Comparison of ENCODE assay signal across 31 cellular contexts in the genomic region with DNA sequence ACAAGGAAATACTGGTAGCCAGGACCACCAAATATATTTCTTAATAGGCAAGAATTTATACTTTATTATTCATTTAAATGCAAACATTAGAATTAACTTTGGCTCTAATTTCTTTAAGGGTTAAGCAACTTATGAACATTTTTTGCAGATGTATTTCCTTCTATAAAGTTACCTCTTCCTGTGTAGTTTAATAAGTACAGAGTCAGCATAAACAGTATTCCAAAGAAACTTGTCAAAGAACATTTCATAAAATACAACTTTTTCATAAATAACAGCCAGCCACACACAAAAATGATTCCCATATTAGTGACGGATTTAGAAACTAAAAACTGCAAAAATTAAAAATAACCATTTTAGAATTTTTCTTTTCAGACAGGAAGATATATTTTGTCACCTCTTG.
"Had no signal": no experiment of that assay in that cellular context is flagged by ENCODE, and none has a peak within 500 bp of the region (broad histone marks: within the 10 kb centered on the region; RNA-seq: fewer than 3 reads in every experiment).

No MANE protein-coding gene starts in this region.

- H3K27ac ChIP-seq: neural progenitor cell, ovary, parathyroid adenoma, psoas muscle, skin epidermis, spleen, suprapubic skin, testis, tibial artery, transverse colon, upper lobe of right lung, uterus had no signal

- H3K4me3 ChIP-seq: neural progenitor cell, ovary, psoas muscle, skin epidermis, smooth muscle cell, spleen, suprapubic skin, testis, tibial artery, transverse colon, upper lobe of right lung, uterus had no signal

- ATAC-seq: natural killer cell; psoas muscle; right cardiac atrium; sciatic nerve; stimulated activated memory B cell treated with anti-CD40 and anti-IgM and Interleukin-4, amounts not matched to agents 10 μg/mL and 1 μg/mL and 100 μg/mL, for 72 hours; stimulated activated naive CD8-positive, alpha-beta T cell treated with anti-CD3 and anti-CD28 coated beads, Interleukin-15, amount 100 ng/mL, for 72 hours; stimulated activated naive CD8-positive, alpha-beta T cell treated with anti-CD3 and anti-CD28 coated beads, Interleukin-15, Interleukin-2, amounts not matched to agents 100 U/mL and 50 U/mL, for 24 hours; upper lobe of right lung had no signal

- H3K79me2 ChIP-seq: parathyroid adenoma had no signal

- H3K4me3 Mint-ChIP-seq: natural killer cell; nephron; neural progenitor cell; stimulated activated memory B cell treated with anti-CD40 and anti-IgM and Interleukin-4, amounts not matched to agents 10 μg/mL and 1 μg/mL and 100 μg/mL, for 72 hours; stimulated activated naive CD8-positive, alpha-beta T cell treated with anti-CD3 and anti-CD28 coated beads, Interleukin-15, amount 100 ng/mL, for 72 hours; type B pancreatic cell had no signal

- H3K4me1 Mint-ChIP-seq: natural killer cell; stimulated activated memory B cell treated with anti-CD40 and anti-IgM and Interleukin-4, amounts not matched to agents 10 μg/mL and 1 μg/mL and 100 μg/mL, for 72 hours; stimulated activated naive CD8-positive, alpha-beta T cell treated with anti-CD3 and anti-CD28 coated beads, Interleukin-15, amount 100 ng/mL, for 72 hours had no signal

- H2AFZ ChIP-seq: neural progenitor cell, parathyroid adenoma had no signal

- DNase-seq: natural killer cell; occipital lobe; ovary; posterior cingulate gyrus; psoas muscle; right cardiac atrium; spleen; stimulated activated CD4-positive, alpha-beta T cell treated with anti-CD3 and anti-CD28 coated beads, Interleukin-12 subunit alpha, Interleukin-12 subunit beta, amount 100 ng/mL, for 4 hours; stimulated activated CD4-positive, alpha-beta T cell treated with anti-CD3 and anti-CD28 coated beads, Interleukin-1b, Interleukin-23, amount 100 ng/mL, for 48 hours; stimulated activated CD4-positive, alpha-beta T cell treated with anti-CD3 and anti-CD28 coated beads, Interleukin-4, amount 100 ng/mL, for 1 hour; stimulated activated CD4-positive, alpha-beta T cell treated with anti-CD3 and anti-CD28 coated beads, Interleukin-4, amount 100 ng/mL, for 4 hours; stimulated activated CD8-positive, alpha-beta memory T cell treated with anti-CD3 and anti-CD28 coated beads, Interleukin-4, amount 100 ng/mL, for 48 hours; stimulated activated naive CD4-positive, alpha-beta T cell; stimulated activated naive CD8-positive, alpha-beta T cell treated with anti-CD3 and anti-CD28 coated beads, Interleukin-15, amount 100 ng/mL, for 72 hours; stimulated activated naive CD8-positive, alpha-beta T cell treated with anti-CD3 and anti-CD28 coated beads, Interleukin-15, Interleukin-2, amounts not matched to agents 100 U/mL and 50 U/mL, for 24 hours; substantia nigra; testis; tibial artery; transverse colon; upper lobe of right lung; uterus had no signal

- H3K36me3 Mint-ChIP-seq: stimulated activated memory B cell treated with anti-CD40 and anti-IgM and Interleukin-4, amounts not matched to agents 10 μg/mL and 1 μg/mL and 100 μg/mL, for 72 hours; type B pancreatic cell had no signal

- H3K9ac ChIP-seq: neural progenitor cell, parathyroid adenoma had no signal

- H3K9me3 Mint-ChIP-seq: stimulated activated memory B cell treated with anti-CD40 and anti-IgM and Interleukin-4, amounts not matched to agents 10 μg/mL and 1 μg/mL and 100 μg/mL, for 72 hours; type B pancreatic cell had no signal

- H3K4me2 ChIP-seq: neural progenitor cell, smooth muscle cell had no signal

- H3K27me3 Mint-ChIP-seq: progenitor cell of endocrine pancreas; stimulated activated memory B cell treated with anti-CD40 and anti-IgM and Interleukin-4, amounts not matched to agents 10 μg/mL and 1 μg/mL and 100 μg/mL, for 72 hours; stimulated activated naive CD8-positive, alpha-beta T cell treated with anti-CD3 and anti-CD28 coated beads, Interleukin-15, amount 100 ng/mL, for 72 hours had no signal

- H3K4me1 ChIP-seq: neural progenitor cell, parathyroid adenoma, psoas muscle, spleen, suprapubic skin, testis, tibial artery, transverse colon, upper lobe of right lung, uterus had no signal

- H3K9me3 ChIP-seq: ovary, psoas muscle, suprapubic skin, testis, tibial artery, transverse colon, upper lobe of right lung, uterus had no signal

- H3K27ac Mint-ChIP-seq: natural killer cell; nephron; neural progenitor cell; progenitor cell of endocrine pancreas; stimulated activated memory B cell treated with anti-CD40 and anti-IgM and Interleukin-4, amounts not matched to agents 10 μg/mL and 1 μg/mL and 100 μg/mL, for 72 hours; stimulated activated naive CD8-positive, alpha-beta T cell treated with anti-CD3 and anti-CD28 coated beads, Interleukin-15, amount 100 ng/mL, for 72 hours; type B pancreatic cell had no signal

- H3K36me3 ChIP-seq: neural progenitor cell, ovary, spleen, suprapubic skin, tibial artery, transverse colon, upper lobe of right lung, uterus had no signal

- H3K27me3 ChIP-seq: neural progenitor cell, ovary, spleen, suprapubic skin, testis, tibial artery, transverse colon, upper lobe of right lung, uterus had no signal
